20 cellular contexts compared by ENCODE assay signal in the genomic region with DNA sequence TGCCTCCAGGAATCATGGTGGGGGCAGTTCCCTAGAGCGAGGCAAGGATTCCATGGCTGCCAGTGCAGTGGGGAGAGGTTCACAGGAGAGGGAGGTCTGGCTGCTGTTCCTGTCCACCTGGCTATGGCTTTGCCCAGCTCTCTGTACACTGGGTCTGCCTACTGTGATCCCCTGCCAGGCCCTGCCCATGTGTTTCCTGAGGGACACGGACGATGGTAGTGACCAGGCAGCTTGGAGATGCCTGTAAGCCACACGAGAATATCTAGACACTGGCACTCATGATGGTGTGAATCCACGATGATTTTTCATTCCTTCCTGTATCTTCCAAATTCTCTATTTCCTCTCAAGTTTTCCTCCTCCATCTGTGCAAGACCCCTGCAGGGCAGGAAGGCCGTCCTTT. TPM values are rescaled to one million over a fixed set of nuclear protein-coding genes. Genes with fewer than 3 reads are reported as not detected.
DNase-seq lines count a peak whose midpoint lies in the region; ATAC-seq, FAIRE-seq and TF ChIP-seq lines count a peak whose summit lies in the region.
"Had no signal": no experiment of that assay in that cellular context is flagged by ENCODE, and none has a peak within 500 bp of the region (broad histone marks: within the 10 kb centered on the region; RNA-seq: fewer than 3 reads in every experiment).

No MANE protein-coding gene starts in this region.

- H3K4me1 ChIP-seq in BLaER1 (peaks cover 4% of the 10 kb centered on the region), Panc1 (ENCODE audit: control insufficient read depth, insufficient read depth, low read length) (peaks cover 57% of the 10 kb centered on the region), K562 (replicated peaks in 1 of 2; ENCODE audit: control insufficient read depth in 2 of 2, insufficient read depth in 2 of 2, low read length in 2 of 2) (peaks cover 0 to 25% of the 10 kb centered on the region in 2 experiments; a peak in 2 of 5 replicates), trophoblast cell (ENCODE audit: control insufficient read depth in 1 of 2, insufficient read depth in 2 of 2, low read length in 2 of 2) (no peaks in the 10 kb centered on the region), testis (peaks cover 12% of the 10 kb centered on the region)

- no peaks in the 10 kb centered on the region for H3K79me1 ChIP-seq in trophoblast cell (ENCODE audit: low read length)

- CTCF ChIA-PET in Panc1 (lab: Charles Lee) = no interaction called here
- CTCF ChIA-PET in K562 (lab: Yijun Ruan, JAX; ENCODE audit: low intra/inter-chr PET ratio) = no interaction called here

- H2BK12ac ChIP-seq in trophoblast cell (ENCODE audit: low read length) = no peak overlapping the region

- H3K4ac ChIP-seq in trophoblast cell (ENCODE audit: low read depth, low read length) = no peak overlapping the region

- H3K4me2 ChIP-seq in BLaER1 = no peak overlapping the region
- H3K4me2 ChIP-seq in K562 (ENCODE audit: insufficient read depth, low read length) = no peak overlapping the region
- no peak overlapping the region for H3K4me2 ChIP-seq in trophoblast cell (ENCODE audit: low read length)
- H3K4me2 ChIP-seq: A549 had no signal

- H3K79me2 ChIP-seq in K562 (ENCODE audit: control insufficient read depth, insufficient read depth, low read length) = no peaks in the 10 kb centered on the region
- H3K79me2 ChIP-seq in trophoblast cell (ENCODE audit: control insufficient read depth, insufficient read depth, low read length, poor library complexity) = no peaks in the 10 kb centered on the region

- H3K14ac ChIP-seq in trophoblast cell (ENCODE audit: low read length) = no peak overlapping the region

- H3K9me1 ChIP-seq in K562 (ENCODE audit: control insufficient read depth, insufficient read depth, low read length) = no peaks in the 10 kb centered on the region

- H4K20me1 ChIP-seq in BLaER1 = peaks cover 26% of the 10 kb centered on the region; the same call in 1 of the 2 replicates
- peaks cover 3% of the 10 kb centered on the region; the same call in 1 of the 2 replicates for H4K20me1 ChIP-seq in K562 (replicated peaks; ENCODE audit: control insufficient read depth, insufficient read depth, low read length)

- intact Hi-C loops in Panc1 (cut with micrococcal nuclease; ENCODE audit: unreplicated experiment) = no loop called here
- intact Hi-C loops in K562 (cut with micrococcal nuclease) = no loop called here
- intact Hi-C loops in testis (cut with DNase I; ENCODE audit: low total_unique reads) = no loop called here

- H3K27me3 ChIP-seq in BLaER1 (peaks cover 99% of the 10 kb centered on the region), Panc1 (ENCODE audit: control insufficient read depth, insufficient read depth, low read length) (no peaks in the 10 kb centered on the region), K562 (ENCODE audit: control insufficient read depth in 2 of 2, insufficient read depth in 2 of 2, low read length in 2 of 2) (peaks cover 14 to 66% of the 10 kb centered on the region in 2 experiments; a peak in 4 of 5 replicates), trophoblast cell (ENCODE audit: insufficient read depth, low read length) (no peaks in the 10 kb centered on the region), testis (no peaks in the 10 kb centered on the region)

- no peak for FAIRE-seq in K562 (lab: Jason Lieb, UNC)
- FAIRE-seq: A549, H54, HepG2 had no signal

- TF ChIP-seq RAD21 in K562 (CRISPR knock-in tag; conservative IDR thresholded peaks at IDR 0.05 in 1 of 2, IDR thresholded peaks at IDR 0.05 in 1 of 2) = no peak

- WGBS in K562 (ENCODE audit: insufficient coverage, low coverage, missing lambda C conversion rate) = 1% methylated on average over 6 of the region's 6 CpGs
- no CpG with 5 or more reads among the region's 6 CpGs for WGBS in trophoblast cell (ENCODE audit: extremely low coverage, insufficient coverage, insufficient read length)
- 93 to 97% methylated on average over 6 of the region's 6 CpGs for WGBS in testis, 2 donors

- H2BK5ac ChIP-seq in trophoblast cell (ENCODE audit: low read depth, low read length, poor library complexity) = no peak overlapping the region

- no peaks in the 10 kb centered on the region for H3K36me3 ChIP-seq in BLaER1
- no peaks in the 10 kb centered on the region for H3K36me3 ChIP-seq in Panc1 (ENCODE audit: control insufficient read depth, insufficient read depth, low read length)
- no peaks in the 10 kb centered on the region for H3K36me3 ChIP-seq in K562 (ENCODE audit: control insufficient read depth, insufficient read depth, low read length)
- no peaks in the 10 kb centered on the region for H3K36me3 ChIP-seq in trophoblast cell (ENCODE audit: control insufficient read depth in 1 of 2, insufficient read depth in 2 of 2, low read length in 2 of 2)
- no peaks in the 10 kb centered on the region for H3K36me3 ChIP-seq in testis (ENCODE audit: low read depth, missing control alignments)

- in situ Hi-C loops in Panc1 (cut with HindIII; ENCODE audit: low pct_unique_long_range_greater_than_20kb, low sequenced_read_pairs) = no loop called here
- in situ Hi-C loops in K562 (cut with MboI) = no loop called here

- POLR2A ChIA-PET in Panc1 (lab: Charles Lee) (no interaction called here), K562 (lab: Yijun Ruan, JAX) (interaction anchor here (0.6 kb wide), 1 partner anchor 236 kb away, joined by 3 read pairs; no protein-coding TSS in a partner anchor)

- ATAC-seq in Panc1 (no peak), K562 (no peak)
- ATAC-seq: A549, HepG2 had no signal

- no peak for TF ChIP-seq CTCF in Panc1 (IDR thresholded peaks at IDR 0.05)
- no peak for TF ChIP-seq CTCF in K562 (IDR thresholded peaks at IDR 0.05 in 2 of 3, conservative IDR thresholded peaks at IDR 0.05 in 1 of 3; ENCODE audit: insufficient read depth in 2 of 3, low read depth in 1 of 3, low read length in 3 of 3)
- TF ChIP-seq CTCF in testis (IDR thresholded peaks at IDR 0.05) = no peak

- no peak for TF ChIP-seq EP300 in K562 (IDR thresholded peaks at IDR 0.05; ENCODE audit: low read length)

- H3K27ac ChIP-seq in BLaER1 (no peak overlapping the region), Panc1 (ENCODE audit: low read length) (peak overlapping the region; percentile 40), K562 (ENCODE audit: extremely low read depth, low read depth, low read length) (no peak overlapping the region), trophoblast cell (ENCODE audit: low read depth, low read length) (no peak overlapping the region), testis (no peak overlapping the region)
- H3K27ac ChIP-seq: 22Rv1, A549, GM23248 had no signal

- H2BK120ac ChIP-seq in trophoblast cell (ENCODE audit: insufficient read depth, low read length, poor library complexity) = no peak overlapping the region

- H4K12ac ChIP-seq in trophoblast cell (ENCODE audit: low read depth, low read length) = no peak overlapping the region

- H3K9ac ChIP-seq in BLaER1 (no peak overlapping the region), K562 (ENCODE audit: insufficient read depth in 1 of 2, low read depth in 2 of 2, low read length in 2 of 2) (no peak overlapping the region), trophoblast cell (ENCODE audit: low read length) (peak overlapping the region; percentile 67)
- H3K9ac ChIP-seq: GM23248 had no signal

- no peak overlapping the region for H4K8ac ChIP-seq in trophoblast cell (ENCODE audit: low read depth, low read length)

- H3K4me3 ChIP-seq in BLaER1 (0 out of 2 replicates have a peak overlapping the region, but pooled peaks have one; percentile 11), Panc1 (ENCODE audit: low read depth in 2 of 2, low read length in 2 of 2) (no peak overlapping the region), K562 (no peak overlapping the region), trophoblast cell (ENCODE audit: low read depth, low read length) (peak overlapping the region; percentile 23), testis (no peak overlapping the region)
- H3K4me3 ChIP-seq: A549, GM23248 had no signal

- H4K91ac ChIP-seq in trophoblast cell (ENCODE audit: low read depth, low read length) = no peak overlapping the region

- TF ChIP-seq POLR2A in K562 (conservative IDR thresholded peaks at IDR 0.05) (no peak), testis (IDR thresholded peaks at IDR 0.05) (no peak)

- BruUV-seq in Panc1 (replicated peaks; lab: Mats Ljungman, UMichigan) = no TSS peak
- BruUV-seq in K562 (replicated peaks; lab: Mats Ljungman, UMichigan) = no TSS peak

- no peak overlapping the region for H2AK5ac ChIP-seq in trophoblast cell (ENCODE audit: low read length)

- no peak overlapping the region for H3K18ac ChIP-seq in trophoblast cell (ENCODE audit: low read length)

- DNase-seq in Panc1 (ENCODE audit: low read depth, low spot score) (no peak), K562 (ENCODE audit: extremely low read depth in 1 of 4, low spot score in 3 of 4) (no peak), trophoblast cell (no peak), testis (no peak), NCI-H1092 (lab: John Stamatoyannopoulos, UW) (no peak)
- no peak for DNase-seq in activated naive CD4-positive, alpha-beta T cell treated with Interleukin-2 at 50 U/mL for 16 hours
- DNase-seq: AML-193; Calu3; CD4-positive, alpha-beta memory T cell; DMS79 treated with DMSO at 0.1 percent for 48 hours; GF-D8; GM23248; HCEC 1CT had no signal

- H3K23ac ChIP-seq in trophoblast cell (ENCODE audit: low read length) = no peak overlapping the region

- H2AFZ ChIP-seq in K562 (ENCODE audit: low read depth, low read length) = no peak overlapping the region
- H2AFZ ChIP-seq in trophoblast cell (ENCODE audit: insufficient read depth, low read length, poor library complexity) = no peak overlapping the region
- H2AFZ ChIP-seq: GM23248 had no signal

- H3K9me3 ChIP-seq in BLaER1 (peaks cover 40% of the 10 kb centered on the region), Panc1 (ENCODE audit: control insufficient read depth, insufficient read depth, low read depth, low read length) (no peaks in the 10 kb centered on the region; the same call in 1 of the 2 replicates), K562 (replicated peaks; ENCODE audit: control insufficient read depth, insufficient read depth, low read depth, low read length) (no peaks in the 10 kb centered on the region; the same call in 1 of the 2 replicates), trophoblast cell (ENCODE audit: insufficient read depth, low read depth, low read length) (peaks cover 18% of the 10 kb centered on the region), testis (no peaks in the 10 kb centered on the region)

RNA-seq across cellular contexts. Expression of a gene that starts 11.1 kb away (rescaled TPM):
- total RNA-seq in Panc1 (2021; ENCODE audit: unreplicated experiment) = 0.39 TPM
- polyA plus RNA-seq in Panc1 (2012; ENCODE audit: insufficient read length) = 0.63 TPM
- not detected in 2 replicates for total RNA-seq in K562 (2011; cell fraction: chromatin; rRNA removed; ENCODE audit: low replicate concordance)
- total RNA-seq in K562 (2011; cell fraction: nucleolus; rRNA removed) = not detected in 2 replicates
- not detected in 2 replicates for total RNA-seq in K562 (2011; cell fraction: nucleoplasm; rRNA removed)
- not detected in 2 replicates for total RNA-seq in K562 (2014; rRNA removed)
- total RNA-seq in K562 (2014; rRNA removed; fragmentation: Illumina TruSeq; extraction: Trizol) = not detected in 2 replicates
- total RNA-seq in K562 (2015; rRNA removed; fragmentation: Illumina TruSeq; extraction: Trizol) = not detected in 2 replicates
- total RNA-seq in K562 (2021) = not detected in 2 replicates
- not detected in 2 replicates for polyA plus RNA-seq in K562 (2011; rRNA removed)
- not detected in 2 replicates for polyA plus RNA-seq in K562 (2011; cell fraction: cytosol; rRNA removed)
- polyA plus RNA-seq in K562 (2011; cell fraction: nucleus; rRNA removed) = not detected in 2 replicates
- polyA plus RNA-seq in K562 (2012) = not detected in 2 replicates
- polyA plus RNA-seq in K562 (2014; fragmentation: Illumina TruSeq; extraction: Trizol) = not detected in 2 replicates
- not detected for polyA plus RNA-seq in K562 (2014; fragmentation: Nextera tagmentation; extraction: Ambion mirVana)
- polyA plus RNA-seq in K562 (2014; rRNA removed) = not detected in 2 replicates
- not detected in 2 replicates for polyA minus RNA-seq in K562 (2011; rRNA and poly(A)+ RNA removed)
- not detected in 2 replicates for polyA minus RNA-seq in K562 (2011; cell fraction: cytosol; rRNA and poly(A)+ RNA removed)
- polyA minus RNA-seq in K562 (2011; cell fraction: nucleus; rRNA and poly(A)+ RNA removed) = not detected in 2 replicates
- not detected in 2 replicates for polyA plus RNA-seq in trophoblast cell (2013)
- 1 to 10 TPM; 1.3 to 2.7 TPM for total RNA-seq in testis
- polyA plus RNA-seq in testis (ENCODE audit: insufficient read depth, low read depth, low replicate concordance) = not detected
- total RNA-seq: Calu3; CD4-positive, alpha-beta memory T cell; GM23248 had no signal
- polyA plus RNA-seq: A549; BJ; CD14-positive monocyte; CD4-positive, alpha-beta memory T cell; GM23248; HepG2 had no signal

RNA-seq across cellular contexts. Expression of a gene that starts 12.4 kb away (rescaled TPM):
- total RNA-seq in Panc1 (2021; ENCODE audit: unreplicated experiment) (2.8 TPM), K562 (2014; rRNA removed) (not detected in 2 replicates), K562 (2014; rRNA removed; fragmentation: Illumina TruSeq; extraction: Trizol) (not detected in 2 replicates), K562 (2015; rRNA removed; fragmentation: Illumina TruSeq; extraction: Trizol) (not detected in 2 replicates), K562 (2021) (not detected in 2 replicates), testis (under 1 TPM in 1 of 2 donors, not detected in 1; 0.31 TPM)
- polyA plus RNA-seq in Panc1 (2012; ENCODE audit: insufficient read length) = 12.8 TPM
- not detected in 2 replicates for total RNA-seq in K562 (2011; cell fraction: chromatin; rRNA removed; ENCODE audit: low replicate concordance)
- not detected in 2 replicates for total RNA-seq in K562 (2011; cell fraction: nucleolus; rRNA removed)
- total RNA-seq in K562 (2011; cell fraction: nucleoplasm; rRNA removed) = not detected in 2 replicates
- polyA plus RNA-seq in K562 (2011; rRNA removed) (not detected in 2 replicates), K562 (2014; fragmentation: Illumina TruSeq; extraction: Trizol) (not detected in 2 replicates), K562 (2014; fragmentation: Nextera tagmentation; extraction: Ambion mirVana) (not detected), K562 (2014; rRNA removed) (not detected in 2 replicates), testis (ENCODE audit: insufficient read depth, low read depth, low replicate concordance) (not detected)
- not detected in 2 replicates for polyA plus RNA-seq in K562 (2011; cell fraction: cytosol; rRNA removed)
- not detected in 2 replicates for polyA plus RNA-seq in K562 (2011; cell fraction: nucleus; rRNA removed)
- polyA plus RNA-seq in K562 (2012) = not detected in 2 replicates
- polyA minus RNA-seq in K562 (2011; rRNA and poly(A)+ RNA removed) = not detected in 2 replicates
- not detected in 2 replicates for polyA minus RNA-seq in K562 (2011; cell fraction: cytosol; rRNA and poly(A)+ RNA removed)
- polyA minus RNA-seq in K562 (2011; cell fraction: nucleus; rRNA and poly(A)+ RNA removed) = not detected in 2 replicates
- polyA plus RNA-seq in trophoblast cell (2013) = 0.03 and 0.06 TPM in 2 replicates
- total RNA-seq: Calu3; CD4-positive, alpha-beta memory T cell; GM23248 had no signal
- polyA plus RNA-seq: BJ; CD14-positive monocyte; CD4-positive, alpha-beta memory T cell; GM23248 had no signal

Comparison
In these comparisons a context has a peak if more than half of its experiments do, and no peak if none do; other contexts are left out.
1. H3K4me3 ChIP-seq: peak in BLaER1 (single experiment) and trophoblast cell (single experiment); none in Panc1 (0 of 2), K562 (single experiment) and testis (0 of 2).